8 cellular contexts compared by ENCODE assay signal in the genomic region with DNA sequence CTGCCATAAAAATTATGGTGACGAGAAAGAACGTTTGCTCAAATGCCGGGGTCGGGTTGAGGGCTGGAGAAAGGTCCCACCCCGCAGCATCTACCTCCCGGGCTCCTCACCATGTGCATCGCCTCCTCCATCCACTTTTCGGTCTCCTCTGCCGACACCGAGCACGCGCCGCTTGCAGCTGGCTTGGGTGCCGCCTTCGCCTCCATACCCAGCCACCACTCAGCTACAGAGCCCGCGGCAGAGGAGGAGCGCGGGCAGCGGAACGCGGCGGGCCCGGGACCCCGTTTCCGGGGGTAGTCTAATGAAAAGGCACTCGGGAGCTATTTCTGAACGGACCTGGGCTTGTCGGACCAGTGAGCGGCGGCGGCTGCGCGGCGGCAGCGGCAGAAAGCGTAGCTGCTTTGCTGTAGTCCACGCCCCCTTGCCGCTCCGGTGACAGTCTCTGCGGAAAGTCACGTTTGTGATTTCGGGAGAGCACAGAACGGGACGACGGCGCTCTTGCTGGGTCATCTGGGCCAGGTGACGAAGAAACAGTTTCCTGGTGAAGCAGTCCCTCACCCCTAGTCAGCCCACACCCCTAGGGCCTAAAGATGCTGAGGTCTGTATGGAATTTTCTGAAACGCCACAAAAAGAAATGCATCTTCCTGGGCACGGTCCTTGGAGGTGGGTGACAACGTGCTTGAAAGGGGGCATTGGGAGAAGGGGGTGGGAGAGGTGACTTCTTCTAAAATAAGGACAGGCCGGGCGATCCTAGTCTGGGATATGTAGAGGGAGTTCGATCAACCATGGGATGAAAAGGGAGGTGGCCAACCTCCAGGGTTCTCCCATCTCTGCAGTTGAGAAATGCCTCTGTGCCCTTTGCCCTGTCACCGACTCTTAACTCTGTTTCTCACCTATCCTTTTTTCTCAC. TPM values are rescaled to one million over a fixed set of nuclear protein-coding genes. Genes with fewer than 3 reads are reported as not detected.
A peak's percentile ranks its signal among the peaks of the same experiment; 100 is the strongest.
DNase-seq lines count a peak whose midpoint lies in the region; ATAC-seq and TF ChIP-seq lines count a peak whose summit lies in the region.

A gene (minus strand): TSS at position 243 of the 910 bp plus-strand sequence. CDS start 37 bp downstream, at position 206.
A gene with protein sequence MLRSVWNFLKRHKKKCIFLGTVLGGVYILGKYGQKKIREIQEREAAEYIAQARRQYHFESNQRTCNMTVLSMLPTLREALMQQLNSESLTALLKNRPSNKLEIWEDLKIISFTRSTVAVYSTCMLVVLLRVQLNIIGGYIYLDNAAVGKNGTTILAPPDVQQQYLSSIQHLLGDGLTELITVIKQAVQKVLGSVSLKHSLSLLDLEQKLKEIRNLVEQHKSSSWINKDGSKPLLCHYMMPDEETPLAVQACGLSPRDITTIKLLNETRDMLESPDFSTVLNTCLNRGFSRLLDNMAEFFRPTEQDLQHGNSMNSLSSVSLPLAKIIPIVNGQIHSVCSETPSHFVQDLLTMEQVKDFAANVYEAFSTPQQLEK (plus strand): TSS at position 353 of the 910 bp plus-strand sequence. CDS start 238 bp downstream, at position 591.

- H3K27ac ChIP-seq in gastroesophageal sphincter (peak within 1 kb of the TSS; percentile 7 to 83 (median 81)), neutrophil (peak within 1 kb of the TSS; percentile 78), substantia nigra (ENCODE audit: low read depth, low read length, poor library complexity, severe bottlenecking) (peak within 1 kb of the TSS; percentile 76)

- peak within 1 kb of the TSS; percentile 100 for H3K4me3 Mint-ChIP-seq in activated naive CD4-positive, alpha-beta T cell treated with anti-CD3 and anti-CD28 coated beads for 36 hours

- H3K27me3 ChIP-seq in GM06990 (replicated peaks; ENCODE audit: control insufficient read depth, insufficient read depth, low read length) (no peaks in the 10 kb centered on the region), gastroesophageal sphincter (no peaks in the 10 kb centered on the region), neutrophil (no peaks in the 10 kb centered on the region)

- H3K9me3 ChIP-seq in gastroesophageal sphincter: no peaks in the 10 kb centered on the region
- no peaks in the 10 kb centered on the region for H3K9me3 ChIP-seq in neutrophil

- CTCF ChIA-PET in activated naive CD4-positive, alpha-beta T cell treated with anti-CD3 and anti-CD28 coated beads for 36 hours (lab: Charles Lee): no interaction called here

- TF ChIP-seq POLR2A in NB4 (IDR thresholded peaks at IDR 0.05; ENCODE audit: extremely low read depth, insufficient read length) (peak; percentile 74), gastroesophageal sphincter (IDR thresholded peaks at IDR 0.05) (peak; percentile 49 to 65)

- peaks cover 9% of the 10 kb centered on the region for H3K36me3 Mint-ChIP-seq in activated naive CD4-positive, alpha-beta T cell treated with anti-CD3 and anti-CD28 coated beads for 36 hours (ENCODE audit: low read depth)

- peak; percentile 98 for ATAC-seq in HG02571 (IDR thresholded peaks at IDR 0.05; ENCODE audit: unreplicated experiment)
- ATAC-seq in gastroesophageal sphincter: peak; percentile 99

- H3K4me1 Mint-ChIP-seq in activated naive CD4-positive, alpha-beta T cell treated with anti-CD3 and anti-CD28 coated beads for 36 hours (ENCODE audit: low read depth): peaks cover 50% of the 10 kb centered on the region

- H3K9me3 Mint-ChIP-seq in activated naive CD4-positive, alpha-beta T cell treated with anti-CD3 and anti-CD28 coated beads for 36 hours: no peaks in the 10 kb centered on the region

- H3K4me1 ChIP-seq in gastroesophageal sphincter (peaks cover 5 to 48% (median 8%) of the 10 kb centered on the region in 3 donors), neutrophil (ENCODE audit: control insufficient read depth in 1 of 2, insufficient read depth in 1 of 2, low read depth in 1 of 2, low read length in 1 of 2) (peaks cover 16 to 21% of the 10 kb centered on the region in 2 experiments)

- H3K27me3 Mint-ChIP-seq in activated naive CD4-positive, alpha-beta T cell treated with anti-CD3 and anti-CD28 coated beads for 36 hours (ENCODE audit: low read depth): no peaks in the 10 kb centered on the region

- DNase-seq in GM06990 (ENCODE audit: extremely low read depth, insufficient read length): peak; percentile 99
- peak; percentile 98 for DNase-seq in NB4 (ENCODE audit: low read depth)
- DNase-seq in SK-N-DZ (ENCODE audit: low spot score): peak; percentile 92
- DNase-seq in activated naive CD4-positive, alpha-beta T cell treated with anti-CD3 and anti-CD28 coated beads for 36 hours: peak; percentile 96
- DNase-seq in substantia nigra (lab: John Stamatoyannopoulos, UW): peak; percentile 40 to 91 (median 82)

- H3K4me3 ChIP-seq in GM06990 (replicated peaks; ENCODE audit: low read depth, low read length) (peak within 1 kb of the TSS; percentile 78), NB4 (ENCODE audit: low read depth, low read length) (peak within 1 kb of the TSS; percentile 96), gastroesophageal sphincter (peak within 1 kb of the TSS; percentile 51 to 60), neutrophil (ENCODE audit: low read depth in 1 of 2, low read length in 1 of 2) (peak within 1 kb of the TSS; percentile 67 to 74)

- intact Hi-C loops in activated naive CD4-positive, alpha-beta T cell treated with anti-CD3 and anti-CD28 coated beads for 36 hours (cut with micrococcal nuclease): loop anchor here (1.0 to 10.0 kb wide), 11 partner anchors 9 to 1303 kb away; a partner anchor contains a TSS

- TF ChIP-seq CTCF in GM06990 (IDR thresholded peaks at IDR 0.05; ENCODE audit: insufficient read depth, low read length, poor library complexity, severe bottlenecking) (no peak), NB4 (IDR thresholded peaks at IDR 0.05; ENCODE audit: low read depth, low read length) (no peak), gastroesophageal sphincter (IDR thresholded peaks at IDR 0.05) (peak in 1 of 4 experiments; percentile 33), neutrophil (IDR thresholded peaks at IDR 0.05) (no peak)

- no peaks in the 10 kb centered on the region; the same call in 1 of the 2 replicates for H3K36me3 ChIP-seq in GM06990 (ENCODE audit: control insufficient read depth, insufficient read depth, low read length)
- H3K36me3 ChIP-seq in gastroesophageal sphincter: peaks cover 0 to 7% of the 10 kb centered on the region in 2 donors
- H3K36me3 ChIP-seq in neutrophil: no peaks in the 10 kb centered on the region

- peak within 1 kb of the TSS; percentile 97 for H3K27ac Mint-ChIP-seq in activated naive CD4-positive, alpha-beta T cell treated with anti-CD3 and anti-CD28 coated beads for 36 hours

- 0% methylated on average over 6 to 7 of the region's 55 CpGs for WGBS in gastroesophageal sphincter (ENCODE audit: low coverage in 1 of 2), 2 donors

- no peak for TF ChIP-seq EP300 in gastroesophageal sphincter (IDR thresholded peaks at IDR 0.05)

RNA-seq across cellular contexts. Expression of the first gene that starts in this region (rescaled TPM):
- polyA plus RNA-seq in SK-N-DZ (2014; cell fraction: cytosol; rRNA removed): 12.6 and 13.6 TPM in 2 replicates
- 18.8 and 26.1 TPM in 2 replicates for polyA plus RNA-seq in SK-N-DZ (2014; cell fraction: nucleus; rRNA removed)
- total RNA-seq in activated naive CD4-positive, alpha-beta T cell treated with anti-CD3 and anti-CD28 coated beads for 36 hours: 10 to 100 TPM; 36.8 to 39.5 TPM
- 1 to 10 TPM; 2.7 to 7.8 (median 3.7) TPM for total RNA-seq in gastroesophageal sphincter

RNA-seq across cellular contexts. Expression of the second gene that starts in this region (rescaled TPM):
- polyA plus RNA-seq in SK-N-DZ (2014; cell fraction: cytosol; rRNA removed): 14.8 and 16.5 TPM in 2 replicates
- 16.6 and 16.9 TPM in 2 replicates for polyA plus RNA-seq in SK-N-DZ (2014; cell fraction: nucleus; rRNA removed)
- total RNA-seq in activated naive CD4-positive, alpha-beta T cell treated with anti-CD3 and anti-CD28 coated beads for 36 hours: 10 to 100 TPM; 10.8 to 11.9 TPM
- total RNA-seq in gastroesophageal sphincter: 10 to 100 TPM; 12.5 to 20.4 (median 16.6) TPM

Comparison
In these comparisons a context has a peak if more than half of its experiments do, and no peak if none do; other contexts are left out.
1. Peak in every context shown above with its lines: DNase-seq, ATAC-seq, H3K4me3 ChIP-seq and H3K27ac ChIP-seq.
2. RNA of the first gene that starts in this region (total RNA-seq): 36.8 to 39.5 TPM in activated naive CD4-positive, alpha-beta T cell treated with anti-CD3 and anti-CD28 coated beads for 36 hours; 2.7 to 7.8 TPM in gastroesophageal sphincter; every median in the first group is over 4 times any median in the second.